Comparison of ENCODE assay signal across 10 cellular contexts in genomic region chr12:28872654-28873268, GRCh38.
DNase-seq lines count a peak whose midpoint lies in the region; ATAC-seq and TF ChIP-seq lines count a peak whose summit lies in the region.
"Had no signal": no experiment of that assay in that cellular context is flagged by ENCODE, and none has a peak within 500 bp of the region (broad histone marks: within the 10 kb centered on the region; RNA-seq: fewer than 3 reads in every experiment).

No MANE protein-coding gene starts in this region.

- H3K36me3 Mint-ChIP-seq in HFFc6 (ENCODE audit: low read depth) = no peaks in the 10 kb centered on the region
- H3K36me3 Mint-ChIP-seq in activated CD8-positive, alpha-beta T cell treated with anti-CD3 and anti-CD28 coated beads for 36 hours (ENCODE audit: low read depth) = no peaks in the 10 kb centered on the region
- H3K36me3 Mint-ChIP-seq: activated naive CD4-positive, alpha-beta T cell treated with anti-CD3 and anti-CD28 coated beads, Interleukin-2, amount 50 U/mL, for 72 hours had no signal

- CTCF ChIA-PET in activated CD8-positive, alpha-beta T cell treated with anti-CD3 and anti-CD28 coated beads for 36 hours (lab: Charles Lee) = no interaction called here

- H3K27me3 Mint-ChIP-seq in HFFc6 (ENCODE audit: insufficient read depth) = no peaks in the 10 kb centered on the region; the same call in 1 of the 2 replicates
- H3K27me3 Mint-ChIP-seq in activated CD8-positive, alpha-beta T cell treated with anti-CD3 and anti-CD28 coated beads for 36 hours = no peaks in the 10 kb centered on the region

- no peak for ATAC-seq in activated CD8-positive, alpha-beta T cell treated with anti-CD3 and anti-CD28 coated beads for 36 hours
- ATAC-seq in HG03045 (IDR thresholded peaks at IDR 0.05; ENCODE audit: unreplicated experiment) = no peak
- ATAC-seq: activated naive CD4-positive, alpha-beta T cell treated with anti-CD3 and anti-CD28 coated beads, Interleukin-2, amount 50 U/mL, for 72 hours had no signal

- no peak overlapping the region for H3K27ac Mint-ChIP-seq in HFFc6
- no peak overlapping the region for H3K27ac Mint-ChIP-seq in activated CD8-positive, alpha-beta T cell treated with anti-CD3 and anti-CD28 coated beads for 36 hours
- H3K27ac Mint-ChIP-seq: activated naive CD4-positive, alpha-beta T cell treated with anti-CD3 and anti-CD28 coated beads, Interleukin-2, amount 50 U/mL, for 72 hours had no signal

- H3K27ac ChIP-seq in right atrium auricular region = no peak overlapping the region
- H3K27ac ChIP-seq: BLaER1 treated with 17β-estradiol and CSF1 and Interleukin-3, amounts not matched to agents 10 nM and 100 nM had no signal

- POLR2A ChIA-PET in activated CD8-positive, alpha-beta T cell treated with anti-CD3 and anti-CD28 coated beads for 36 hours (lab: Charles Lee) = no interaction called here

- H3K9me3 Mint-ChIP-seq in HFFc6 = no peaks in the 10 kb centered on the region
- no peaks in the 10 kb centered on the region for H3K9me3 Mint-ChIP-seq in activated CD8-positive, alpha-beta T cell treated with anti-CD3 and anti-CD28 coated beads for 36 hours
- H3K9me3 Mint-ChIP-seq: activated naive CD4-positive, alpha-beta T cell treated with anti-CD3 and anti-CD28 coated beads, Interleukin-2, amount 50 U/mL, for 72 hours had no signal

- DNase-seq in SIG-M5 treated with dmso at 0.1 percent for 504 hours (lab: John Stamatoyannopoulos, UW; ENCODE audit: unreplicated experiment) (peak; percentile 50), SIG-M5 (lab: John Stamatoyannopoulos, UW) (no peak), HFFc6 (peak; percentile 46), NCI-H2107 (lab: John Stamatoyannopoulos, UW) (peak; percentile 40), right atrium auricular region (ENCODE audit: low spot score) (no peak)
- DNase-seq in activated CD8-positive, alpha-beta T cell treated with anti-CD3 and anti-CD28 coated beads for 36 hours = peak; percentile 20
- peak; percentile 45 for DNase-seq in stimulated activated CD4-positive, alpha-beta T cell treated with anti-CD3 and anti-CD28 coated beads, Interleukin-15, amount 100 ng/mL, for 24 hours

- H3K27me3 ChIP-seq in right atrium auricular region = no peaks in the 10 kb centered on the region
- H3K27me3 ChIP-seq: BLaER1 treated with 17β-estradiol and CSF1 and Interleukin-3, amounts not matched to agents 10 nM and 100 nM had no signal

- TF ChIP-seq CTCF in HFFc6 (IDR thresholded peaks at IDR 0.05) (peak; percentile 83), right atrium auricular region (IDR thresholded peaks at IDR 0.05) (peak; percentile 27 to 65)
- peak; percentile 56 for TF ChIP-seq CTCF in activated CD8-positive, alpha-beta T cell treated with anti-CD3 and anti-CD28 coated beads for 36 hours (IDR thresholded peaks at IDR 0.05)

- intact Hi-C loops in activated CD8-positive, alpha-beta T cell treated with anti-CD3 and anti-CD28 coated beads for 36 hours (cut with micrococcal nuclease) = no loop called here

- H3K4me3 ChIP-seq in right atrium auricular region = no peak overlapping the region
- H3K4me3 ChIP-seq: BLaER1 treated with 17β-estradiol and CSF1 and Interleukin-3, amounts not matched to agents 10 nM and 100 nM had no signal

- H3K9me3 ChIP-seq in right atrium auricular region = no peaks in the 10 kb centered on the region
- H3K9me3 ChIP-seq: BLaER1 treated with 17β-estradiol and CSF1 and Interleukin-3, amounts not matched to agents 10 nM and 100 nM had no signal

- H3K36me3 ChIP-seq in right atrium auricular region = no peaks in the 10 kb centered on the region
- H3K36me3 ChIP-seq: BLaER1 treated with 17β-estradiol and CSF1 and Interleukin-3, amounts not matched to agents 10 nM and 100 nM had no signal

- no peak overlapping the region for H3K4me3 Mint-ChIP-seq in HFFc6
- no peak overlapping the region for H3K4me3 Mint-ChIP-seq in activated CD8-positive, alpha-beta T cell treated with anti-CD3 and anti-CD28 coated beads for 36 hours

- H3K4me1 ChIP-seq in right atrium auricular region = no peaks in the 10 kb centered on the region

- H3K4me1 Mint-ChIP-seq in HFFc6 (ENCODE audit: low read depth) = peaks cover 7% of the 10 kb centered on the region; the same call in 1 of the 2 replicates
- H3K4me1 Mint-ChIP-seq in activated CD8-positive, alpha-beta T cell treated with anti-CD3 and anti-CD28 coated beads for 36 hours (ENCODE audit: low read depth) = no peaks in the 10 kb centered on the region

Comparison
In these comparisons a context has a peak if more than half of its experiments do, and no peak if none do; other contexts are left out.
1. DNase-seq: peak in SIG-M5 treated with dmso at 0.1 percent for 504 hours (single experiment), HFFc6 (single experiment), NCI-H2107 (single experiment), activated CD8-positive, alpha-beta T cell treated with anti-CD3 and anti-CD28 coated beads for 36 hours (single experiment) and stimulated activated CD4-positive, alpha-beta T cell treated with anti-CD3 and anti-CD28 coated beads, Interleukin-15, amount 100 ng/mL, for 24 hours (single experiment); none in SIG-M5 (single experiment) and right atrium auricular region (single experiment).
2. Peak in every context shown above with its lines, with median percentiles within 50 percentile points of each other: CTCF ChIP-seq.